10 cellular contexts compared by ENCODE assay signal in the genomic region with DNA sequence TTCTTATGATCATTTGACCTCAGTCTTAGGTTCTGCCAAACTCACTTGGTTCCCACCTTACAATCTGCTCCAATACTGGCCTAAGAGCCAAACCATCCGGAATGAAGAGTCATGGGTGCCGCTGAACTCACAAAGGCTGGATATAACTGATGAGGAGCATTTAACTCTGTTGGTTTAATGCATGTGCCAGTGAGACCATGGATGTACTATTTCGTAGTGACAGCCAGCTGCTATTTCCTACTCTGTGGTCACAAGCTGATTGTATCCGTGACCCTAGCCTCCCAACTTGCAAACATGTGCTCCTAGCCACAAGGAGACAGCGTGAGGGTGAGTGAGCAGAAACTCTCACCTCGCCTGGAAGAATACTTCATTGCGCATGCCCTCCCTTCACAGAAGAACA.
DNase-seq lines count a peak whose midpoint lies in the region; ATAC-seq and TF ChIP-seq lines count a peak whose summit lies in the region.
"Had no signal": no experiment of that assay in that cellular context is flagged by ENCODE, and none has a peak within 500 bp of the region (broad histone marks: within the 10 kb centered on the region; RNA-seq: fewer than 3 reads in every experiment).

No MANE protein-coding gene starts in this region.

- no peaks in the 10 kb centered on the region for H3K79me2 ChIP-seq in osteoblast (ENCODE audit: insufficient read depth, low read length)

- H3K4me3 ChIP-seq in choroid plexus epithelial cell (ENCODE audit: low read depth, low read length) (no peak overlapping the region), osteoblast (ENCODE audit: insufficient read depth, low read length) (no peak overlapping the region)

- peak overlapping the region; percentile 72 for H3K27ac ChIP-seq in osteoblast (ENCODE audit: low read depth, low read length)

- peaks cover 24% of the 10 kb centered on the region for H3K36me3 ChIP-seq in osteoblast (ENCODE audit: insufficient read depth, low read length)

- no peak overlapping the region for H2AFZ ChIP-seq in osteoblast (ENCODE audit: low read length)

- TF ChIP-seq CTCF in choroid plexus epithelial cell (conservative IDR thresholded peaks at IDR 0.05; ENCODE audit: low read depth, low read length): no peak
- TF ChIP-seq CTCF in osteoblast (IDR thresholded peaks at IDR 0.05; ENCODE audit: extremely low read depth, low read depth, low read length): no peak

- H3K9me3 ChIP-seq in osteoblast (ENCODE audit: low read depth, low read length): no peaks in the 10 kb centered on the region

- peaks cover 3% of the 10 kb centered on the region for H4K20me1 ChIP-seq in osteoblast (ENCODE audit: insufficient read depth, low read length)

- peak; percentile 44 for ATAC-seq in HG03442 (IDR thresholded peaks at IDR 0.05; ENCODE audit: unreplicated experiment)
- no peak for ATAC-seq in HG02588 (IDR thresholded peaks at IDR 0.05; ENCODE audit: unreplicated experiment)

- no peaks in the 10 kb centered on the region for H3K27me3 ChIP-seq in osteoblast (ENCODE audit: insufficient read depth, low read length)

- DNase-seq in GF-D8 (lab: John Stamatoyannopoulos, UW) (peak; percentile 75), choroid plexus epithelial cell (ENCODE audit: low read depth) (peak; percentile 81), osteoblast (ENCODE audit: insufficient read length, low spot score, missing footprints) (no peak), NCI-H524 (lab: John Stamatoyannopoulos, UW) (no peak), dedifferentiated amniotic fluid mesenchymal stem cell (ENCODE audit: extremely low spot score) (no peak), DMS114 treated with DMSO at 0.1 percent for 48 hours (lab: John Stamatoyannopoulos, UW; ENCODE audit: unreplicated experiment) (no peak)
- DNase-seq: activated effector memory CD4-positive, alpha-beta T cell treated with anti-CD3 and anti-CD28 coated beads, Interleukin-2, amount 50 U/mL, for 16 hours; NCI-H526 treated with DMSO at 0.1 percent for 48 hours had no signal

- peaks cover 35% of the 10 kb centered on the region for H3K4me1 ChIP-seq in osteoblast (ENCODE audit: insufficient read depth, low read length)

- H3K4me2 ChIP-seq in osteoblast (ENCODE audit: insufficient read depth, low read length): peak overlapping the region; percentile 54

Comparison
In these comparisons a context has a peak if more than half of its experiments do, and no peak if none do; other contexts are left out.
1. DNase-seq: peak in GF-D8 (single experiment) and choroid plexus epithelial cell (single experiment); none in osteoblast (single experiment), NCI-H524 (0 of 2), dedifferentiated amniotic fluid mesenchymal stem cell (single experiment) and DMS114 treated with DMSO at 0.1 percent for 48 hours (single experiment).